In genomic region chr5:115296130-115296997, GRCh38 we compare ENCODE assay signal across 9 cellular contexts. TPM values are rescaled to one million over a fixed set of nuclear protein-coding genes. Genes with fewer than 3 reads are reported as not detected.
DNase-seq lines count a peak whose midpoint lies in the region; ATAC-seq lines count a peak whose summit lies in the region.
"Had no signal": no experiment of that assay in that cellular context is flagged by ENCODE, and none has a peak within 500 bp of the region (broad histone marks: within the 10 kb centered on the region; RNA-seq: fewer than 3 reads in every experiment).

Gene CCDC112 (minus strand): TSS chr5:115296654. CDS start chr5:115296543, 111 bp downstream.

- no peaks in the 10 kb centered on the region for H4K20me1 ChIP-seq in BLaER1 treated with 17β-estradiol and CSF1 and Interleukin-3, amounts not matched to agents 10 nM and 100 nM

- H3K4me1 ChIP-seq in BLaER1 treated with 17β-estradiol and CSF1 and Interleukin-3, amounts not matched to agents 10 nM and 100 nM, result peaks cover 9 to 18% (median 14%) of the 10 kb centered on the region in 10 experiments
- no peaks in the 10 kb centered on the region for H3K4me1 ChIP-seq in endocrine pancreas (ENCODE audit: control insufficient read depth, insufficient read depth, low read length)
- H3K4me1 ChIP-seq in mesodermal cell (ENCODE audit: control insufficient read depth, insufficient read depth, low read length, poor library complexity, severe bottlenecking), result no peaks in the 10 kb centered on the region

- peak within 1 kb of the TSS; percentile 86 to 99 (median 91) for H3K4me2 ChIP-seq in BLaER1 treated with 17β-estradiol and CSF1 and Interleukin-3, amounts not matched to agents 10 nM and 100 nM

- peaks cover 10 to 25% (median 18%) of the 10 kb centered on the region in 11 experiments; a peak in 21 of 22 replicates for H3K9me3 ChIP-seq in BLaER1 treated with 17β-estradiol and CSF1 and Interleukin-3, amounts not matched to agents 10 nM and 100 nM (replicated peaks in 1 of 11)
- H3K9me3 ChIP-seq in endocrine pancreas (ENCODE audit: control insufficient read depth, low read length), result no peaks in the 10 kb centered on the region
- H3K9me3 ChIP-seq in mesodermal cell (ENCODE audit: control insufficient read depth, low read length), result no peaks in the 10 kb centered on the region

- ATAC-seq in HG03432 (IDR thresholded peaks at IDR 0.05; ENCODE audit: unreplicated experiment), result peak; percentile 87

- H3K4me3 ChIP-seq in BLaER1 treated with 17β-estradiol and CSF1 and Interleukin-3, amounts not matched to agents 10 nM and 100 nM, result peak within 1 kb of the TSS; percentile 74 to 92 (median 85)
- H3K4me3 ChIP-seq in endocrine pancreas (ENCODE audit: control insufficient read depth, insufficient read depth, low read length) (peak within 1 kb of the TSS; percentile 75), mesodermal cell (ENCODE audit: extremely low read depth, insufficient read depth, low read length, poor library complexity, severe bottlenecking) (peak within 1 kb of the TSS; percentile 70)

- DNase-seq in GM19238 (ENCODE audit: insufficient read length, low spot score) (peak; percentile 54), NCI-H82 (lab: John Stamatoyannopoulos, UW) (peak; percentile 78)
- DNase-seq in activated CD8-positive, alpha-beta memory T cell treated with anti-CD3 and anti-CD28 coated beads for 24 hours, result peak; percentile 87
- DNase-seq in stimulated activated CD8-positive, alpha-beta memory T cell treated with anti-CD3 and anti-CD28 coated beads, Interleukin-15, amount 100 ng/mL, for 4 hours (ENCODE audit: low read depth in 2 of 2), result peak; percentile 52 to 58

- no peaks in the 10 kb centered on the region for H3K27me3 ChIP-seq in BLaER1 treated with 17β-estradiol and CSF1 and Interleukin-3, amounts not matched to agents 10 nM and 100 nM
- no peaks in the 10 kb centered on the region for H3K27me3 ChIP-seq in endocrine pancreas (ENCODE audit: control insufficient read depth, insufficient read depth, low read length)

- H3K36me3 ChIP-seq in BLaER1 treated with 17β-estradiol and CSF1 and Interleukin-3, amounts not matched to agents 10 nM and 100 nM, result peaks cover 0 to 15% (median 6%) of the 10 kb centered on the region in 11 experiments; a peak in 10 of 22 replicates
- H3K36me3 ChIP-seq in endocrine pancreas (ENCODE audit: control insufficient read depth, insufficient read depth, low read length), result no peaks in the 10 kb centered on the region
- H3K36me3 ChIP-seq in mesodermal cell (ENCODE audit: control insufficient read depth, insufficient read depth, low read length), result no peaks in the 10 kb centered on the region

- WGBS in mesodermal cell (ENCODE audit: insufficient coverage in 2 of 2), 2 experiments, result 1% methylated on average over 17 to 32 of the region's 85 CpGs

- H3K27ac ChIP-seq in BLaER1 treated with 17β-estradiol and CSF1 and Interleukin-3, amounts not matched to agents 10 nM and 100 nM, result peak within 1 kb of the TSS; percentile 60 to 83 (median 76); a peak in 21 of 22 replicates
- H3K27ac ChIP-seq in mesodermal cell (ENCODE audit: low read depth, low read length, severe bottlenecking), result no peak within 1 kb of the TSS
- H3K27ac ChIP-seq: epithelial cell of prostate had no signal

- H3K9ac ChIP-seq in BLaER1 treated with 17β-estradiol and CSF1 and Interleukin-3, amounts not matched to agents 10 nM and 100 nM, result peak within 1 kb of the TSS; percentile 78 to 85 (median 83)
- peak within 1 kb of the TSS; percentile 81 for H3K9ac ChIP-seq in endocrine pancreas (ENCODE audit: control insufficient read depth, insufficient read depth, low read length)

RNA-seq across cellular contexts. Expression of gene CCDC112, which starts in this region (rescaled TPM):
- polyA plus RNA-seq in mesodermal cell (2013, experiment 1 of 2), result 6.7 TPM
- polyA plus RNA-seq in mesodermal cell (2013, experiment 2 of 2), result 9.4 TPM
